In genomic region chr3:44171891-44172290, GRCh38 we compare ENCODE assay signal across 11 cellular contexts.
"Had no signal": no experiment of that assay in that cellular context is flagged by ENCODE, and none has a peak within 500 bp of the region (broad histone marks: within the 10 kb centered on the region; RNA-seq: fewer than 3 reads in every experiment).

No MANE protein-coding gene starts in this region.

- H3K27ac ChIP-seq: GM23248 had no signal

- H3K9me3 ChIP-seq: HAP-1 had no signal

- H3K4me1 ChIP-seq: HAP-1 had no signal

- DNase-seq: GM23248, GOT3, H7, H9, HCEC 1CT, HFFc6 had no signal

- H3K36me3 ChIP-seq: HAP-1 had no signal

- H3K4me3 ChIP-seq: GM23248, GM23338, HAP-1 had no signal

- ATAC-seq: GM23338, HCT116 had no signal

- FAIRE-seq: H1, H54 had no signal
